1 cellular context compared by ENCODE assay signal in genomic region chr11:134223836-134224709, GRCh38.
TF ChIP-seq lines count a peak whose summit lies in the region.

Gene NCAPD3, minus strand, starts transcription at chr11:134223967. Its CDS starts 41 bp downstream, at chr11:134223926.
Gene VPS26B, plus strand, starts transcription at chr11:134224671. Its CDS starts 452 bp downstream, at chr11:134225123.

TF ChIP-seq in K562, 482 proteins besides CTCF, POLR2A, EP300 and RAD21 (continued from another document and continues in another):
- TF ChIP-seq MGA (IDR thresholded peaks at IDR 0.05) (peak; percentile 92), CBFA2T3 (IDR thresholded peaks at IDR 0.05) (no peak), KAT2B (IDR thresholded peaks at IDR 0.05; ENCODE audit: low read depth, low read length) (no peak), ZNF217 (CRISPR knock-in tag; IDR thresholded peaks at IDR 0.05) (no peak), SMARCA5 (IDR thresholded peaks at IDR 0.05) (no peak), RCOR1 (IDR thresholded peaks at IDR 0.05; ENCODE audit: borderline replicate concordance in 1 of 2, low read depth in 2 of 2, low read length in 2 of 2) (no peak), ARNT (IDR thresholded peaks at IDR 0.05) (0 out of 4 replicates have a peak, but pooled peaks have one; percentile 48 to 55), RAD51 (IDR thresholded peaks at IDR 0.05; ENCODE audit: borderline replicate concordance, low read depth) (no peak), ZBTB33 (CRISPR knock-in tag; IDR thresholded peaks at IDR 0.05) (no peak), ETV5 (CRISPR knock-in tag; IDR thresholded peaks at IDR 0.05; ENCODE audit: low read depth) (no peak; the same call in 1 of the 2 replicates), RBFOX2 (IDR thresholded peaks at IDR 0.05; ENCODE audit: low read depth, low read length) (peak; percentile 93), ARID2 (IDR thresholded peaks at IDR 0.05) (no peak), BCOR (IDR thresholded peaks at IDR 0.05) (peak; percentile 54), ZBTB34 (CRISPR knock-in tag; IDR thresholded peaks at IDR 0.05) (no peak), ZNF583 (CRISPR knock-in tag; IDR thresholded peaks at IDR 0.05) (no peak), FOXK2 (conservative IDR thresholded peaks at IDR 0.05 in 1 of 2, IDR thresholded peaks at IDR 0.05 in 1 of 2; ENCODE audit: low read depth in 2 of 2) (peak in 1 of 2 experiments; percentile 46; a peak in 2 of 4 replicates), CEBPB (tag; IDR thresholded peaks at IDR 0.05) (no peak), NEUROD1 (IDR thresholded peaks at IDR 0.05; ENCODE audit: borderline replicate concordance, low read depth, low read length, partially characterized antibody) (peak; percentile 84), RNF219 (CRISPR knock-in tag; IDR thresholded peaks at IDR 0.05) (no peak), SFPQ (IDR thresholded peaks at IDR 0.05; ENCODE audit: low read depth, low read length) (no peak), HIVEP1 (CRISPR knock-in tag; IDR thresholded peaks at IDR 0.05) (no peak), ZNF584 (CRISPR knock-in tag; IDR thresholded peaks at IDR 0.05; ENCODE audit: low read depth) (no peak), FOXM1 (IDR thresholded peaks at IDR 0.05; ENCODE audit: low read depth) (peak; percentile 74), FOXM1 (CRISPR knock-in tag; IDR thresholded peaks at IDR 0.05; ENCODE audit: low read depth) (no peak), HMGXB4 (CRISPR knock-in tag; IDR thresholded peaks at IDR 0.05) (no peak), ELF2 (CRISPR knock-in tag; IDR thresholded peaks at IDR 0.05) (peak; percentile 62; the same call in 1 of the 2 replicates), TCF7 (IDR thresholded peaks at IDR 0.05; ENCODE audit: borderline replicate concordance) (0 out of 2 replicates have a peak, but pooled peaks have one; percentile 41), ESRRB (CRISPR knock-in tag; IDR thresholded peaks at IDR 0.05; ENCODE audit: borderline replicate concordance) (no peak), PATZ1 (CRISPR knock-in tag; IDR thresholded peaks at IDR 0.05; ENCODE audit: borderline replicate concordance) (no peak), CAMTA2 (CRISPR knock-in tag; conservative IDR thresholded peaks at IDR 0.05) (no peak), ZSCAN29 (IDR thresholded peaks at IDR 0.05) (no peak), SAFB2 (IDR thresholded peaks at IDR 0.05; ENCODE audit: borderline replicate concordance, low read depth, low read length, severe bottlenecking) (no peak), TEAD4 (IDR thresholded peaks at IDR 0.05; ENCODE audit: low read length) (peak; percentile 40; the same call in 1 of the 2 replicates), TEAD4 (CRISPR knock-in tag; IDR thresholded peaks at IDR 0.05; ENCODE audit: borderline replicate concordance) (no peak), ZKSCAN1 (IDR thresholded peaks at IDR 0.05; ENCODE audit: low read depth, low read length) (peak; percentile 23), PTTG1 (tag; IDR thresholded peaks at IDR 0.05; ENCODE audit: low read depth) (no peak), MECOM (CRISPR knock-in tag; IDR thresholded peaks at IDR 0.05) (no peak), ZNF197 (CRISPR knock-in tag; IDR thresholded peaks at IDR 0.05; ENCODE audit: low read depth) (no peak), TFAM (CRISPR knock-in tag; conservative IDR thresholded peaks at IDR 0.05) (no peak)
